Comparison of ENCODE assay signal across 1 cellular context in genomic region chr12:52119398-52120254, GRCh38.
A peak's percentile ranks its signal among the peaks of the same experiment; 100 is the strongest.
TF ChIP-seq lines count a peak whose summit lies in the region.

No MANE protein-coding gene starts in this region.

TF ChIP-seq in HepG2, 621 proteins besides CTCF, POLR2A, EP300 and RAD21 (continued from another document):
- TF ChIP-seq ZNF318 (CRISPR knock-in tag; IDR thresholded peaks at IDR 0.05) = no peak
- TF ChIP-seq NCOA2 (CRISPR knock-in tag; IDR thresholded peaks at IDR 0.05) = peak; percentile 53; the same call in 1 of the 2 replicates
- peak; percentile 78; the same call in 1 of the 2 replicates for TF ChIP-seq E2F2 (CRISPR knock-in tag; IDR thresholded peaks at IDR 0.05; ENCODE audit: borderline replicate concordance)
- TF ChIP-seq ZFY (CRISPR knock-in tag; IDR thresholded peaks at IDR 0.05) = peak; percentile 43; the same call in 1 of the 2 replicates
- no peak for TF ChIP-seq SIN3A (IDR thresholded peaks at IDR 0.05; ENCODE audit: borderline replicate concordance, low read depth, low read length)
- TF ChIP-seq ZNF777 (CRISPR knock-in tag; IDR thresholded peaks at IDR 0.05) = no peak
- TF ChIP-seq MLX (CRISPR knock-in tag; IDR thresholded peaks at IDR 0.05) = 0 out of 2 replicates have a peak, but pooled peaks have one; percentile 25
- TF ChIP-seq HOXA7 (CRISPR knock-in tag; IDR thresholded peaks at IDR 0.05) = no peak
- 0 out of 2 replicates have a peak, but pooled peaks have one; percentile 69 for TF ChIP-seq SMYD3 (CRISPR knock-in tag; IDR thresholded peaks at IDR 0.05)
- TF ChIP-seq KDM2A (CRISPR knock-in tag; IDR thresholded peaks at IDR 0.05; ENCODE audit: borderline replicate concordance, low read depth) = peak; percentile 30; the same call in 1 of the 2 replicates
- TF ChIP-seq MXD3 (CRISPR knock-in tag; IDR thresholded peaks at IDR 0.05) = 0 out of 2 replicates have a peak, but pooled peaks have one; percentile 12
- TF ChIP-seq ZFP37 (CRISPR knock-in tag; IDR thresholded peaks at IDR 0.05; ENCODE audit: borderline replicate concordance) = peak; percentile 25; the same call in 1 of the 2 replicates
- TF ChIP-seq KMT2B (CRISPR knock-in tag; IDR thresholded peaks at IDR 0.05) = no peak
- TF ChIP-seq MED13 (CRISPR knock-in tag; IDR thresholded peaks at IDR 0.05) = peak; percentile 47; the same call in 1 of the 2 replicates
- TF ChIP-seq SOX6 (IDR thresholded peaks at IDR 0.05) = no peak
- TF ChIP-seq SOX6 (CRISPR knock-in tag; IDR thresholded peaks at IDR 0.05) = peak; percentile 58
- no peak for TF ChIP-seq PRDM4 (CRISPR knock-in tag; IDR thresholded peaks at IDR 0.05; ENCODE audit: borderline replicate concordance)
- TF ChIP-seq ZSCAN25 (CRISPR knock-in tag; IDR thresholded peaks at IDR 0.05) = peak; percentile 47; the same call in 1 of the 2 replicates
- 0 out of 2 replicates have a peak, but pooled peaks have one; percentile 17 for TF ChIP-seq ZKSCAN8 (CRISPR knock-in tag; IDR thresholded peaks at IDR 0.05; ENCODE audit: borderline replicate concordance)
- no peak for TF ChIP-seq HOXA9 (CRISPR knock-in tag; IDR thresholded peaks at IDR 0.05; ENCODE audit: borderline replicate concordance)
- TF ChIP-seq ZNF143 (CRISPR knock-in tag; IDR thresholded peaks at IDR 0.05) = peak; percentile 15; the same call in 1 of the 2 replicates
- TF ChIP-seq ELF3 (CRISPR knock-in tag; IDR thresholded peaks at IDR 0.05) = peak; percentile 68
- TF ChIP-seq LBX2 (CRISPR knock-in tag; IDR thresholded peaks at IDR 0.05; ENCODE audit: borderline replicate concordance) = no peak
- peak; percentile 32 for TF ChIP-seq ETV5 (CRISPR knock-in tag; IDR thresholded peaks at IDR 0.05; ENCODE audit: borderline replicate concordance)
- TF ChIP-seq MYC (CRISPR knock-in tag; IDR thresholded peaks at IDR 0.05; ENCODE audit: borderline replicate concordance) = peak; percentile 71
- no peak for TF ChIP-seq THAP7 (CRISPR knock-in tag; IDR thresholded peaks at IDR 0.05)
- TF ChIP-seq SRSF9 (IDR thresholded peaks at IDR 0.05; ENCODE audit: borderline replicate concordance, insufficient read depth, low read depth, low read length, poor library complexity, severe bottlenecking) = no peak
- no peak for TF ChIP-seq PHB2 (IDR thresholded peaks at IDR 0.05; ENCODE audit: partially characterized antibody)
- TF ChIP-seq ZNF780A (CRISPR knock-in tag; IDR thresholded peaks at IDR 0.05) = no peak
- TF ChIP-seq ZNF839 (CRISPR knock-in tag; IDR thresholded peaks at IDR 0.05; ENCODE audit: borderline replicate concordance) = peak; percentile 71; the same call in 1 of the 2 replicates
- TF ChIP-seq ZNF614 (CRISPR knock-in tag; IDR thresholded peaks at IDR 0.05; ENCODE audit: borderline replicate concordance) = no peak
- TF ChIP-seq HNF4A (CRISPR knock-in tag; IDR thresholded peaks at IDR 0.05) = peak; percentile 87
